1 cellular context compared by ENCODE assay signal in the genomic region with DNA sequence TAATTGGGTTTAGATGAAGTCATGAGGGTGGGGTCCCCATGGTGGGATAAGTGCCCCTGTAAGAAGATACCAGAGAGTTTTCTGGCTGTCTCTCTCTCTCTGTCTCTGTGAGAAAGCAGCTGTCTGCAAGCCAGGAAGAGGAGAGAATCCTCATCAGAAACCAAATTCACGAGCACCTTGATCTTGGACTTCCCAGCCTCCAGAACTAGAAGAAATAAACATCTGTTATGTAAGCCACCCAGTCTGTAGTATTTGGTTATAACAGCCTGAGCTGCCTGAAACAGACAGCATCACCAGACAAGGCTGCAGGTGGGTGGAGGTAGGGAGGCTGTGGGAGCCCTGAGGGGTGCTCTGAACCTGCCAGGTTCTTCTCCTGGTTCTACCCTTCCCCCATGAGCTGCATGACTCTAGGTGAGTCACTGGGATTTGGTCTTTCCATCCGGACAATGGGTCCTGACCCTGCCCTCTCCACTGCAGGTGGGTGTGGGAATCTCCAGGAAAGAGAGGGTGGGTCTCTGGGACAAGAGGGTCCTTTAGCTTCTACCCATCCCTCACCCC.
TF ChIP-seq lines count a peak whose summit lies in the region.

No MANE protein-coding gene starts in this region.

TF ChIP-seq in HepG2, 621 proteins besides CTCF, POLR2A, EP300 and RAD21 (continued from another document):
- TF ChIP-seq ZFP37 (CRISPR knock-in tag; IDR thresholded peaks at IDR 0.05; ENCODE audit: borderline replicate concordance) (no peak), FOSL2 (CRISPR knock-in tag; IDR thresholded peaks at IDR 0.05) (peak; percentile 49; the same call in 1 of the 2 replicates), ZNF629 (CRISPR knock-in tag; conservative IDR thresholded peaks at IDR 0.05) (peak; percentile 90), RXRB (CRISPR knock-in tag; IDR thresholded peaks at IDR 0.05; ENCODE audit: borderline replicate concordance) (no peak), NCOR1 (IDR thresholded peaks at IDR 0.05; ENCODE audit: borderline replicate concordance, low read length) (no peak), ZNF614 (CRISPR knock-in tag; IDR thresholded peaks at IDR 0.05; ENCODE audit: borderline replicate concordance) (no peak), PHF20 (CRISPR knock-in tag; IDR thresholded peaks at IDR 0.05) (peak; percentile 5; the same call in 1 of the 2 replicates), KLF15 (CRISPR knock-in tag; IDR thresholded peaks at IDR 0.05; ENCODE audit: borderline replicate concordance) (no peak), ARNT2 (CRISPR knock-in tag; IDR thresholded peaks at IDR 0.05; ENCODE audit: low read depth) (no peak), KLF6 (CRISPR knock-in tag; IDR thresholded peaks at IDR 0.05) (no peak), TMF1 (CRISPR knock-in tag; IDR thresholded peaks at IDR 0.05; ENCODE audit: low read depth) (no peak), RNF2 (conservative IDR thresholded peaks at IDR 0.05; ENCODE audit: low read depth) (no peak), ZBTB1 (CRISPR knock-in tag; IDR thresholded peaks at IDR 0.05; ENCODE audit: borderline replicate concordance) (no peak), ZNF263 (CRISPR knock-in tag; IDR thresholded peaks at IDR 0.05) (no peak), ZNF713 (CRISPR knock-in tag; IDR thresholded peaks at IDR 0.05) (no peak), ZNF550 (CRISPR knock-in tag; IDR thresholded peaks at IDR 0.05; ENCODE audit: borderline replicate concordance) (no peak), RFX1 (IDR thresholded peaks at IDR 0.05) (no peak), NBN (conservative IDR thresholded peaks at IDR 0.05) (no peak), ZNF556 (CRISPR knock-in tag; IDR thresholded peaks at IDR 0.05; ENCODE audit: borderline replicate concordance) (no peak), ZNF768 (CRISPR knock-in tag; IDR thresholded peaks at IDR 0.05) (no peak), CAMTA2 (CRISPR knock-in tag; IDR thresholded peaks at IDR 0.05; ENCODE audit: borderline replicate concordance) (0 out of 2 replicates have a peak, but pooled peaks have one; percentile 37), CHD4 (IDR thresholded peaks at IDR 0.05; ENCODE audit: borderline replicate concordance, low read length) (no peak), ZNF777 (CRISPR knock-in tag; IDR thresholded peaks at IDR 0.05) (no peak), HES4 (CRISPR knock-in tag; IDR thresholded peaks at IDR 0.05; ENCODE audit: borderline replicate concordance) (no peak), SATB2 (CRISPR knock-in tag; IDR thresholded peaks at IDR 0.05) (no peak)
- TF ChIP-seq, protein P1, sequence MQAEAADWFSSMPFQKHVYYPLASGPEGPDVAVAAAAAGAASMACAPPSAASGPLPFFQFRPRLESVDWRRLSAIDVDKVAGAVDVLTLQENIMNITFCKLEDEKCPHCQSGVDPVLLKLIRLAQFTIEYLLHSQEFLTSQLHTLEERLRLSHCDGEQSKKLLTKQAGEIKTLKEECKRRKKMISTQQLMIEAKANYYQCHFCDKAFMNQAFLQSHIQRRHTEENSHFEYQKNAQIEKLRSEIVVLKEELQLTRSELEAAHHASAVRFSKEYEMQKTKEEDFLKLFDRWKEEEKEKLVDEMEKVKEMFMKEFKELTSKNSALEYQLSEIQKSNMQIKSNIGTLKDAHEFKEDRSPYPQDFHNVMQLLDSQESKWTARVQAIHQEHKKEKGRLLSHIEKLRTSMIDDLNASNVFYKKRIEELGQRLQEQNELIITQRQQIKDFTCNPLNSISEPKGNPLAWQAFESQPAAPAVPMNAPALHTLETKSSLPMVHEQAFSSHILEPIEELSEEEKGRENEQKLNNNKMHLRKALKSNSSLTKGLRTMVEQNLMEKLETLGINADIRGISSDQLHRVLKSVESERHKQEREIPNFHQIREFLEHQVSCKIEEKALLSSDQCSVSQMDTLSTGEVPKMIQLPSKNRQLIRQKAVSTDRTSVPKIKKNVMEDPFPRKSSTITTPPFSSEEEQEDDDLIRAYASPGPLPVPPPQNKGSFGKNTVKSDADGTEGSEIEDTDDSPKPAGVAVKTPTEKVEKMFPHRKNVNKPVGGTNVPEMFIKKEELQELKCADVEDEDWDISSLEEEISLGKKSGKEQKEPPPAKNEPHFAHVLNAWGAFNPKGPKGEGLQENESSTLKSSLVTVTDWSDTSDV (CRISPR knock-in tag; IDR thresholded peaks at IDR 0.05): 0 out of 2 replicates have a peak, but pooled peaks have one; percentile 20
- TF ChIP-seq, protein P2, sequence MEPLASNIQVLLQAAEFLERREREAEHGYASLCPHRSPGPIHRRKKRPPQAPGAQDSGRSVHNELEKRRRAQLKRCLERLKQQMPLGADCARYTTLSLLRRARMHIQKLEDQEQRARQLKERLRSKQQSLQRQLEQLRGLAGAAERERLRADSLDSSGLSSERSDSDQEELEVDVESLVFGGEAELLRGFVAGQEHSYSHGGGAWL (CRISPR knock-in tag; IDR thresholded peaks at IDR 0.05): no peak
- TF ChIP-seq, protein P3, sequence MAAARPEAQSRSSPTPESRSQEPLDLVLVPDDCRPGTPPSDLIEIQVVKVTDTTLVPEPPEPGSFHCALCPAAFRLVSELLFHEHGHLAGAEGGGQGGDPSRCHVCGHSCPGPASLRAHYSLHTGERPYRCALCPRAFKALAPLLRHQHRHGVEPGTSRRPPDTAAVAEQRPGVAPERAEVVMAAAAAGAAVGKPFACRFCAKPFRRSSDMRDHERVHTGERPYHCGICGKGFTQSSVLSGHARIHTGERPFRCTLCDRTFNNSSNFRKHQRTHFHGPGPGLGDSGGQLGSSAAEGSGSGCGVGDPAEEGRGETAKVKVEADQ (CRISPR knock-in tag; IDR thresholded peaks at IDR 0.05; ENCODE audit: borderline replicate concordance): no peak
